Comparison of ENCODE assay signal across 22 cellular contexts in the genomic region with DNA sequence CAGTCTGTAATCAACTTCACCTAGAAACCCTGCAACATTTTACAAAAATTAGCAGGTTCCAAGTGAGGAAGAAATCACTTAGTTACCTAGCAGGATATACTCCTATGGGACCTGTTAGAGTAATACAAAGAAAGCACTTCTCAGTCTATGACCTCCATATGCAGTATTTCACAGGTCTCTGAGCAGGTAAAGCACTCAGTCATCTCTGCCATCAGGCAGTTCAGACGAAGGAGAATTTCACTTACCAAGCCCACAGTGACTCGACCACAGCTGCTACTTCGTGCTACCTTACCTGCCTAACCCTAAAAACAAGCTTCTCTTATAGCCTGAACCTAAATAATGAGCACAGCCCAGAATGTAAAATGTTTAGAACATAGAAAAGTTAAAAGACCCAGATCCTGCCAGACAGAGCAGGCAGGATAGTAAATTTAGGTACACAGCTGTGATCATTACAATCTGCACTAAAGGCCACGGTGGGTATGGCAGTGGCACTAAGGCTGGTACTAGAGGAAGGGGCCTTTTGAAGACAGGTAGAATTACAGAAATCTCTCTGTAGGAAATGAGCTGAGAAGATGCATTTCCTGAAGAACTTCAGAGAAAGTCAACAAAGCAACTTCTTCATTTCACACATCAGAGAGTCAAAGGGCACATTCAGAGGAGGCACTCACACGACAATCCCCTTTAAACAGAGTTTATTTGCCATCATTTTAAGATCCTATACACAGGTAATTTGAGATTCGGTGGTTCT. TPM values are rescaled to one million over a fixed set of nuclear protein-coding genes. Genes with fewer than 3 reads are reported as not detected.
DNase-seq lines count a peak whose midpoint lies in the region; ATAC-seq and TF ChIP-seq lines count a peak whose summit lies in the region.
"Had no signal": no experiment of that assay in that cellular context is flagged by ENCODE, and none has a peak within 500 bp of the region (broad histone marks: within the 10 kb centered on the region; RNA-seq: fewer than 3 reads in every experiment).

No MANE protein-coding gene starts in this region.

- intact Hi-C loops in activated CD4-positive, alpha-beta T cell treated with anti-CD3 and anti-CD28 coated beads for 36 hours (cut with DNase I, micrococcal nuclease), result no loop called here
- intact Hi-C loops in natural killer cell (cut with micrococcal nuclease), result no loop called here

- H3K4me3 Mint-ChIP-seq in activated CD4-positive, alpha-beta T cell treated with anti-CD3 and anti-CD28 coated beads for 36 hours, result no peak overlapping the region
- no peak overlapping the region for H3K4me3 Mint-ChIP-seq in natural killer cell
- no peak overlapping the region for H3K4me3 Mint-ChIP-seq in natural killer cell treated with Interleukin-12 subunit alpha and Interleukin-12 subunit beta and Interleukin-15 and Interleukin-18, amount 100 ng/mL, for 72 hours
- no peak overlapping the region for H3K4me3 Mint-ChIP-seq in activated T-helper 17 cell treated with anti-CD3 and anti-CD28 coated beads, Interleukin-2, amount 50 U/mL, for 72 hours

- no peak for TF ChIP-seq CTCF in natural killer cell (IDR thresholded peaks at IDR 0.05)

- POLR2A ChIA-PET in activated CD4-positive, alpha-beta T cell treated with anti-CD3 and anti-CD28 coated beads for 36 hours (lab: Charles Lee), result no interaction called here

- peaks cover 22% of the 10 kb centered on the region for H3K36me3 ChIP-seq in thymus (ENCODE audit: control insufficient read depth, insufficient read depth)
- H3K36me3 ChIP-seq: uterus had no signal

- H3K27me3 ChIP-seq in thymus (ENCODE audit: control insufficient read depth, insufficient read depth), result no peaks in the 10 kb centered on the region
- H3K27me3 ChIP-seq: esophagus squamous epithelium, uterus had no signal

- H3K27ac Mint-ChIP-seq in activated CD4-positive, alpha-beta T cell treated with anti-CD3 and anti-CD28 coated beads for 36 hours, result peak overlapping the region; percentile 24
- H3K27ac Mint-ChIP-seq in natural killer cell, result peak overlapping the region; percentile 37 to 44
- peak overlapping the region in 1 of 2 donors; percentile 53 for H3K27ac Mint-ChIP-seq in natural killer cell treated with Interleukin-12 subunit alpha and Interleukin-12 subunit beta and Interleukin-15 and Interleukin-18, amount 100 ng/mL, for 72 hours
- H3K27ac Mint-ChIP-seq in activated T-helper 17 cell treated with anti-CD3 and anti-CD28 coated beads, Interleukin-2, amount 50 U/mL, for 72 hours, result peak overlapping the region; percentile 60

- no peak overlapping the region for H3K4me3 ChIP-seq in thymus (ENCODE audit: low read length)
- H3K4me3 ChIP-seq: esophagus squamous epithelium, smooth muscle cell, uterus had no signal

- H3K27ac ChIP-seq in thymus (ENCODE audit: low read depth), result peak overlapping the region; percentile 86
- H3K27ac ChIP-seq: esophagus squamous epithelium, uterus had no signal

- no peaks in the 10 kb centered on the region for H3K27me3 Mint-ChIP-seq in activated CD4-positive, alpha-beta T cell treated with anti-CD3 and anti-CD28 coated beads for 36 hours
- H3K27me3 Mint-ChIP-seq in natural killer cell (ENCODE audit: low read depth in 2 of 2), result no peaks in the 10 kb centered on the region
- no peaks in the 10 kb centered on the region for H3K27me3 Mint-ChIP-seq in natural killer cell treated with Interleukin-12 subunit alpha and Interleukin-12 subunit beta and Interleukin-15 and Interleukin-18, amount 100 ng/mL, for 72 hours
- H3K27me3 Mint-ChIP-seq in activated T-helper 17 cell treated with anti-CD3 and anti-CD28 coated beads, Interleukin-2, amount 50 U/mL, for 72 hours, result no peaks in the 10 kb centered on the region

- no peak for DNase-seq in activated CD4-positive, alpha-beta T cell treated with anti-CD3 and anti-CD28 coated beads for 36 hours
- DNase-seq in activated CD4-positive, alpha-beta T cell treated with anti-CD3 and anti-CD28 coated beads for 1 hour, result no peak
- no peak for DNase-seq in natural killer cell
- DNase-seq in natural killer cell treated with Interleukin-12 subunit alpha and Interleukin-12 subunit beta and Interleukin-15 and Interleukin-18, amount 100 ng/mL, for 72 hours (ENCODE audit: low spot score), result no peak
- DNase-seq: activated CD4-positive, alpha-beta T cell treated with anti-CD3 and anti-CD28 coated beads, Interleukin-2, amount 50 U/mL, for 4 hours; AML-193; COR-L47; DMS79; esophagus squamous epithelium; HCEC 1CT; Kasumi-1; MV-4-11; NCI-H1694; NCI-H69; stimulated activated CD4-positive, alpha-beta T cell treated with anti-CD3 and anti-CD28 coated beads, Interleukin-2, amount 100 ng/mL, for 24 hours; uterus had no signal

- CTCF ChIA-PET in activated CD4-positive, alpha-beta T cell treated with anti-CD3 and anti-CD28 coated beads for 36 hours (lab: Charles Lee), result interaction anchor here (0.8 to 3.1 kb wide), 4 partner anchors 10 to 206 kb away, joined by 3 to 17 read pairs (median 3); no protein-coding TSS in a partner anchor

- peaks cover 32% of the 10 kb centered on the region for H3K4me1 Mint-ChIP-seq in activated CD4-positive, alpha-beta T cell treated with anti-CD3 and anti-CD28 coated beads for 36 hours
- peaks cover 47 to 51% of the 10 kb centered on the region in 2 donors for H3K4me1 Mint-ChIP-seq in natural killer cell
- H3K4me1 Mint-ChIP-seq in natural killer cell treated with Interleukin-12 subunit alpha and Interleukin-12 subunit beta and Interleukin-15 and Interleukin-18, amount 100 ng/mL, for 72 hours (ENCODE audit: low read depth in 2 of 2), result peaks cover 26 to 28% of the 10 kb centered on the region in 2 donors
- H3K4me1 Mint-ChIP-seq in activated T-helper 17 cell treated with anti-CD3 and anti-CD28 coated beads, Interleukin-2, amount 50 U/mL, for 72 hours, result peaks cover 18% of the 10 kb centered on the region

- H3K4me1 ChIP-seq in thymus (ENCODE audit: control insufficient read depth, insufficient read depth, low read length), result peaks cover 13% of the 10 kb centered on the region
- H3K4me1 ChIP-seq: esophagus squamous epithelium, uterus had no signal

- ATAC-seq in activated CD4-positive, alpha-beta T cell treated with anti-CD3 and anti-CD28 coated beads for 36 hours, result peak; percentile 73
- ATAC-seq in natural killer cell (no peak), HG02840 (IDR thresholded peaks at IDR 0.05; ENCODE audit: low FRiP score, unreplicated experiment) (no peak), GM18907 (IDR thresholded peaks at IDR 0.05; ENCODE audit: unreplicated experiment) (no peak)
- ATAC-seq in natural killer cell treated with Interleukin-12 subunit alpha and Interleukin-12 subunit beta and Interleukin-15 and Interleukin-18, amount 100 ng/mL, for 72 hours, result no peak
- no peak for ATAC-seq in activated T-helper 17 cell treated with anti-CD3 and anti-CD28 coated beads, Interleukin-2, amount 50 U/mL, for 72 hours (replicated peaks)
- ATAC-seq: left lobe of liver had no signal

- 50% methylated on average over 6 of the region's 6 CpGs for WGBS in thymus

- H3K36me3 Mint-ChIP-seq in activated CD4-positive, alpha-beta T cell treated with anti-CD3 and anti-CD28 coated beads for 36 hours (ENCODE audit: low read depth), result peaks cover 31% of the 10 kb centered on the region
- peaks cover 14% of the 10 kb centered on the region for H3K36me3 Mint-ChIP-seq in natural killer cell
- peaks cover 14% of the 10 kb centered on the region for H3K36me3 Mint-ChIP-seq in natural killer cell treated with Interleukin-12 subunit alpha and Interleukin-12 subunit beta and Interleukin-15 and Interleukin-18, amount 100 ng/mL, for 72 hours
- peaks cover 88% of the 10 kb centered on the region for H3K36me3 Mint-ChIP-seq in activated T-helper 17 cell treated with anti-CD3 and anti-CD28 coated beads, Interleukin-2, amount 50 U/mL, for 72 hours (ENCODE audit: low read depth)

- no peaks in the 10 kb centered on the region for H3K9me3 ChIP-seq in thymus (ENCODE audit: control insufficient read depth)
- H3K9me3 ChIP-seq: esophagus squamous epithelium, uterus had no signal

- H3K9me3 Mint-ChIP-seq in activated CD4-positive, alpha-beta T cell treated with anti-CD3 and anti-CD28 coated beads for 36 hours (ENCODE audit: low read depth), result no peaks in the 10 kb centered on the region
- H3K9me3 Mint-ChIP-seq in natural killer cell, result no peaks in the 10 kb centered on the region
- no peaks in the 10 kb centered on the region for H3K9me3 Mint-ChIP-seq in natural killer cell treated with Interleukin-12 subunit alpha and Interleukin-12 subunit beta and Interleukin-15 and Interleukin-18, amount 100 ng/mL, for 72 hours
- H3K9me3 Mint-ChIP-seq in activated T-helper 17 cell treated with anti-CD3 and anti-CD28 coated beads, Interleukin-2, amount 50 U/mL, for 72 hours, result no peaks in the 10 kb centered on the region

RNA-seq across cellular contexts. Expression of gene DCAF5, which starts 35.7 kb away (rescaled TPM):
- 10 to 100 TPM; 34.1 to 38.7 TPM for total RNA-seq in activated CD4-positive, alpha-beta T cell treated with anti-CD3 and anti-CD28 coated beads for 36 hours
- total RNA-seq in natural killer cell, result 100 to 1,000 TPM in 1 of 3 donors, 10 to 100 TPM in 2; 92.0 to 112 (median 99.2) TPM
- 10 to 100 TPM; 51.3 to 52.0 TPM for total RNA-seq in natural killer cell treated with Interleukin-12 subunit alpha and Interleukin-12 subunit beta and Interleukin-15 and Interleukin-18, amount 100 ng/mL, for 72 hours
- 10 to 100 TPM; 31.4 to 37.7 TPM for total RNA-seq in activated T-helper 17 cell treated with anti-CD3 and anti-CD28 coated beads, Interleukin-2, amount 50 U/mL, for 72 hours
- 26.6 TPM for polyA plus RNA-seq in thymus
